ENCODE assay signal across 8 cellular contexts in genomic region chr19:45607071-45608029, GRCh38. TPM values are rescaled to one million over a fixed set of nuclear protein-coding genes. Genes with fewer than 3 reads are reported as not detected.
DNase-seq lines count a peak whose midpoint lies in the region; ATAC-seq and TF ChIP-seq lines count a peak whose summit lies in the region.

No MANE protein-coding gene starts in this region.

- H3K4me3 ChIP-seq in GM23338 (peak overlapping the region; percentile 60), thoracic aorta (peak overlapping the region; percentile 52)

- H3K4me3 Mint-ChIP-seq in GM23338 (peak overlapping the region; percentile 79), naive B cell (peak overlapping the region in 4 of 8 donors; percentile 35 to 63 (median 48))
- peak overlapping the region; percentile 52 for H3K4me3 Mint-ChIP-seq in activated T-helper 17 cell treated with anti-CD3 and anti-CD28 coated beads, Interleukin-2, amount 50 U/mL, for 72 hours

- TF ChIP-seq CTCF in GM23338 (conservative IDR thresholded peaks at IDR 0.05; ENCODE audit: low read depth in 2 of 2), result peak; percentile 80 to 85
- peak; percentile 91 for TF ChIP-seq CTCF in thoracic aorta (IDR thresholded peaks at IDR 0.05)

- peak overlapping the region; percentile 81 for H3K4me2 ChIP-seq in GM23338

- DNase-seq in AG08396 (ENCODE audit: low spot score) (peak; percentile 82), GM23338 (ENCODE audit: low spot score) (peak; percentile 96), NCI-H82 treated with DMSO at 0.1 percent for 48 hours (lab: John Stamatoyannopoulos, UW; ENCODE audit: unreplicated experiment) (peak; percentile 40), fibroblast of peridontal ligament (ENCODE audit: extremely low read depth) (peak; percentile 67), naive B cell (peak; percentile 18), thoracic aorta (ENCODE audit: low spot score) (no peak), SKM-1 treated with dmso at 0.1 percent for 144 hours (lab: John Stamatoyannopoulos, UW; ENCODE audit: unreplicated experiment) (no peak)

- H3K36me3 ChIP-seq in GM23338 (ENCODE audit: insufficient read depth) (no peaks in the 10 kb centered on the region), thoracic aorta (peaks cover 17% of the 10 kb centered on the region)

- peaks cover 6% of the 10 kb centered on the region; the same call in 2 of the 3 replicates for H3K4me1 Mint-ChIP-seq in GM23338
- no peaks in the 10 kb centered on the region for H3K4me1 Mint-ChIP-seq in activated T-helper 17 cell treated with anti-CD3 and anti-CD28 coated beads, Interleukin-2, amount 50 U/mL, for 72 hours
- peaks cover 9 to 15% (median 12%) of the 10 kb centered on the region in 3 donors for H3K4me1 Mint-ChIP-seq in naive B cell

- H3K9me3 Mint-ChIP-seq in GM23338 (peaks cover 2% of the 10 kb centered on the region; the same call in 1 of the 3 replicates), naive B cell (peaks cover 0 to 4% (median 3%) of the 10 kb centered on the region in 7 donors)
- H3K9me3 Mint-ChIP-seq in activated T-helper 17 cell treated with anti-CD3 and anti-CD28 coated beads, Interleukin-2, amount 50 U/mL, for 72 hours, result no peaks in the 10 kb centered on the region

- H3K9me2 ChIP-seq in GM23338 (ENCODE audit: insufficient read depth), result no peaks in the 10 kb centered on the region

- H3K4me1 ChIP-seq in GM23338 (ENCODE audit: insufficient read depth), result peaks cover 5% of the 10 kb centered on the region; the same call in 1 of the 2 replicates
- H3K4me1 ChIP-seq in thoracic aorta (ENCODE audit: control insufficient read depth in 1 of 2, low read depth in 2 of 2), result peaks cover 0 to 5% of the 10 kb centered on the region in 2 donors

- H3K27me3 ChIP-seq in GM23338 (ENCODE audit: insufficient read depth) (peaks cover 37% of the 10 kb centered on the region), thoracic aorta (replicated peaks; ENCODE audit: insufficient read depth) (peaks cover 9% of the 10 kb centered on the region)

- 0 out of 2 replicates have a peak, but pooled peaks cover 5% of the 10 kb centered on the region for H3F3A ChIP-seq in GM23338 (replicated peaks; ENCODE audit: low read depth)

- H3K27me3 Mint-ChIP-seq in GM23338 (ENCODE audit: insufficient read depth, low read depth, poor library complexity) (peaks cover 19% of the 10 kb centered on the region), naive B cell (peaks cover 9 to 14% (median 14%) of the 10 kb centered on the region in 3 donors)
- H3K27me3 Mint-ChIP-seq in activated T-helper 17 cell treated with anti-CD3 and anti-CD28 coated beads, Interleukin-2, amount 50 U/mL, for 72 hours, result peaks cover 9% of the 10 kb centered on the region

- H4K20me1 ChIP-seq in GM23338 (replicated peaks; ENCODE audit: insufficient read depth), result no peaks in the 10 kb centered on the region; the same call in 1 of the 2 replicates

- peak overlapping the region; percentile 84; the same call in 1 of the 2 replicates for H3K27ac Mint-ChIP-seq in GM23338
- H3K27ac Mint-ChIP-seq in activated T-helper 17 cell treated with anti-CD3 and anti-CD28 coated beads, Interleukin-2, amount 50 U/mL, for 72 hours, result peak overlapping the region; percentile 91
- H3K27ac Mint-ChIP-seq in naive B cell, result peak overlapping the region in 1 of 6 donors; percentile 21

- peaks cover 22% of the 10 kb centered on the region for H3K36me3 Mint-ChIP-seq in GM23338 (ENCODE audit: low read depth)
- H3K36me3 Mint-ChIP-seq in activated T-helper 17 cell treated with anti-CD3 and anti-CD28 coated beads, Interleukin-2, amount 50 U/mL, for 72 hours (ENCODE audit: low read depth), result peaks cover 38% of the 10 kb centered on the region
- peaks cover 12 to 19% of the 10 kb centered on the region in 2 donors for H3K36me3 Mint-ChIP-seq in naive B cell

- no peaks in the 10 kb centered on the region for H3K9me3 ChIP-seq in thoracic aorta

- peak overlapping the region; percentile 15; the same call in 1 of the 2 replicates for H3K27ac ChIP-seq in GM23338 (ENCODE audit: low read depth)
- H3K27ac ChIP-seq in thoracic aorta, result no peak overlapping the region

- peak; percentile 91 for ATAC-seq in GM23338
- peak; percentile 70 for ATAC-seq in activated T-helper 17 cell treated with anti-CD3 and anti-CD28 coated beads, Interleukin-2, amount 50 U/mL, for 72 hours (replicated peaks)
- ATAC-seq in naive B cell (ENCODE audit: low read depth in 2 of 2), result no peak
- peak; percentile 20 for ATAC-seq in thoracic aorta (ENCODE audit: insufficient number of reproducible peaks, low FRiP score, low read depth)

- H2AFZ ChIP-seq in GM23338, result peak overlapping the region; percentile 95

- no peaks in the 10 kb centered on the region for H3K79me2 ChIP-seq in GM23338 (replicated peaks; ENCODE audit: insufficient read depth)

TF ChIP-seq in GM23338, 12 proteins besides CTCF, POLR2A, EP300 and RAD21:
- TF ChIP-seq ZNF331 (CRISPR knock-in tag; IDR thresholded peaks at IDR 0.05; ENCODE audit: low read depth), result no peak
- TF ChIP-seq POLR2AphosphoS5 (IDR thresholded peaks at IDR 0.05; ENCODE audit: low read depth), result 0 out of 2 replicates have a peak, but pooled peaks have one; percentile 21
- no peak for TF ChIP-seq EZH2 (IDR thresholded peaks at IDR 0.05; ENCODE audit: low read depth, unreplicated experiment)
- TF ChIP-seq JUNB (IDR thresholded peaks at IDR 0.05; ENCODE audit: unreplicated experiment), result no peak
- TF ChIP-seq CREB1 (CRISPR knock-in tag; IDR thresholded peaks at IDR 0.05; ENCODE audit: low read depth), result no peak

RNA-seq across cellular contexts. Expression of gene GPR4, which starts 5.3 kb away (rescaled TPM):
- 0.14 and 0.35 TPM in 2 replicates for total RNA-seq in GM23338 (2014; rRNA removed; shearing (Covaris generic))
- polyA plus RNA-seq in GM23338 (2016; fragmentation: Nextera tagmentation; extraction: Ambion mirVana) (0.06 and 0.59 TPM in 2 replicates), naive B cell (ENCODE audit: low read depth in 6 of 6) (not detected)
- total RNA-seq in activated T-helper 17 cell treated with anti-CD3 and anti-CD28 coated beads, Interleukin-2, amount 50 U/mL, for 72 hours, result under 1 TPM in 1 of 2 donors, not detected in 1; 0.13 TPM
- total RNA-seq in thoracic aorta, result 1 to 10 TPM; 5.1 to 6.6 TPM

RNA-seq across cellular contexts. Expression of gene OPA3, which starts 22.7 kb away (rescaled TPM):
- total RNA-seq in GM23338 (2014; rRNA removed; shearing (Covaris generic)), result 13.5 and 14.5 TPM in 2 replicates
- polyA plus RNA-seq in GM23338 (2016; fragmentation: Nextera tagmentation; extraction: Ambion mirVana) (9.1 and 11.5 TPM in 2 replicates), naive B cell (ENCODE audit: low read depth in 6 of 6) (10 to 100 TPM in 1 of 6 donors, 1 to 10 TPM in 4, not detected in 1; 5.0 to 14.4 (median 7.8) TPM)
- 10 to 100 TPM; 18.7 to 20.6 TPM for total RNA-seq in activated T-helper 17 cell treated with anti-CD3 and anti-CD28 coated beads, Interleukin-2, amount 50 U/mL, for 72 hours
- 10 to 100 TPM in 1 of 2 donors, 1 to 10 TPM in 1; 8.4 to 13.1 TPM for total RNA-seq in thoracic aorta

RNA-seq across cellular contexts. Expression of gene EML2, which starts 31.8 kb away (rescaled TPM):
- total RNA-seq in GM23338 (2014; rRNA removed; shearing (Covaris generic)), result 28.9 and 33.9 TPM in 2 replicates
- 7.1 and 8.0 TPM in 2 replicates for polyA plus RNA-seq in GM23338 (2016; fragmentation: Nextera tagmentation; extraction: Ambion mirVana)
- total RNA-seq in activated T-helper 17 cell treated with anti-CD3 and anti-CD28 coated beads, Interleukin-2, amount 50 U/mL, for 72 hours, result 100 to 1,000 TPM; 117 to 184 TPM
- polyA plus RNA-seq in naive B cell (ENCODE audit: low read depth in 6 of 6), result 10 to 100 TPM in 3 of 6 donors, 1 to 10 TPM in 3; 4.3 to 14.1 (median 10.3) TPM
- 10 to 100 TPM; 21.7 to 34.8 TPM for total RNA-seq in thoracic aorta

Comparison
In these comparisons a context has a peak if more than half of its experiments do, and no peak if none do; other contexts are left out.
1. DNase-seq: peak in AG08396 (single experiment), GM23338 (single experiment), NCI-H82 treated with DMSO at 0.1 percent for 48 hours (single experiment), fibroblast of peridontal ligament (single experiment) and naive B cell (single experiment); none in thoracic aorta (single experiment) and SKM-1 treated with dmso at 0.1 percent for 144 hours (single experiment).
2. ATAC-seq: peak in GM23338 (single experiment), activated T-helper 17 cell treated with anti-CD3 and anti-CD28 coated beads, Interleukin-2, amount 50 U/mL, for 72 hours (single experiment) and thoracic aorta (single experiment); none in naive B cell (0 of 2).